In the genomic region with DNA sequence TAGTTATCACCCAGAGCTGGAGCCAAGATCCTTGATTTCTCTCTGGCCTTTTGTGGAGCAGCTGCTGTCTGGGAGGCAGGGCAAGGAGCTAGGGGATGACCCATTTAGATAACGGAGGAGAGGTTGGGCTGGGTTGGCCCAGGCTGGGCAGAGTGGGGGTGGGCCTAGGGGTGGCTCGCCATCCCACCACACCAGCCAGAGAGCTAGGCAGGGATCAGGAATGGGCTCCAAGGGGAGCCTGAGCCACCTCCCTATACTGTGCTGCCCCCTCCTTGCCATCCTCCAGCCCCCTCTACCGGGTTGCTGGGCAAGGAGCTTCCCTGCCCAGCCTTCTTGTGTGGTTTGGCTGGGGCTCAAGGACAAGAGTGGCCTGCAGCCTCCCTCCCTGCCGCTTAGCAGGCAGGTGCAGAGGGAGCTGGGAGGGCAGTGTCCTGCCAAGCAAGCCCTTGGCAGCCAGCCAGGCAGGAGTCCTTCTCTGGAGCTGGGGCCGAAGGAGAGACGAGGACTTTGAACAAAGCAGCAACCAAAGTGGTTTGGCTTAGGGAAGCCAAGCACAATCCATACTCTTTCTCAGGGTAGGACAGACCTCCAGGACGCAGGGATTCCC, we compare ENCODE assay signal across 8 cellular contexts. TPM values are rescaled to one million over a fixed set of nuclear protein-coding genes. Genes with fewer than 3 reads are reported as not detected.
A peak's percentile ranks its signal among the peaks of the same experiment; 100 is the strongest.
DNase-seq lines count a peak whose midpoint lies in the region; ATAC-seq and TF ChIP-seq lines count a peak whose summit lies in the region.

No MANE protein-coding gene starts in this region.

- POLR2A ChIA-PET in HCT116 (lab: Charles Lee) = interaction anchor here (0.8 to 1.4 kb wide), 3 partner anchors 20 to 44 kb away, joined by 3 to 4 read pairs (median 3); no protein-coding TSS in a partner anchor

- H3K4me3 ChIP-seq in HCT116 (replicated peaks in 1 of 2; ENCODE audit: low read depth in 1 of 2, low read length in 2 of 2) (no peak overlapping the region), colonic mucosa (peak overlapping the region; percentile 87)

- TF ChIP-seq RAD21 in HCT116 (IDR thresholded peaks at IDR 0.05; ENCODE audit: low read depth) = no peak; the same call in 1 of the 2 replicates

- H3K4me1 ChIP-seq in HCT116 (ENCODE audit: control insufficient read depth in 1 of 2, insufficient read depth in 2 of 2, low read length in 2 of 2) = peaks cover 45 to 59% of the 10 kb centered on the region in 2 experiments
- H3K4me1 ChIP-seq in colonic mucosa = peaks cover 55% of the 10 kb centered on the region

- peak; percentile 19 for ATAC-seq in HCT116
- ATAC-seq in HG02623 (IDR thresholded peaks at IDR 0.05; ENCODE audit: unreplicated experiment) = no peak
- ATAC-seq in HG03097 (IDR thresholded peaks at IDR 0.05; ENCODE audit: low FRiP score, unreplicated experiment) = no peak

- DNase-seq in HCT116 (ENCODE audit: low read depth, low spot score) = no peak
- DNase-seq in NCI-H526 (lab: John Stamatoyannopoulos, UW) = peak; percentile 18 to 59
- DNase-seq in colonic mucosa = peak; percentile 96
- DNase-seq in myocyte (ENCODE audit: low read depth) = peak; percentile 96
- no peak for DNase-seq in D341Med (ENCODE audit: low spot score)
- DNase-seq in inferior parietal cortex (ENCODE audit: extremely low spot score) = no peak

- H4K20me1 ChIP-seq in HCT116 (ENCODE audit: insufficient read depth) = no peaks in the 10 kb centered on the region

- no peak for TF ChIP-seq CTCF in HCT116 (IDR thresholded peaks at IDR 0.05 in 2 of 3, conservative IDR thresholded peaks at IDR 0.05 in 1 of 3; ENCODE audit: borderline replicate concordance in 1 of 3, insufficient read depth in 1 of 3, low read depth in 2 of 3, low read length in 2 of 3)
- no peak for TF ChIP-seq CTCF in colonic mucosa (IDR thresholded peaks at IDR 0.05)

- H3K9me3 ChIP-seq in HCT116 (ENCODE audit: control insufficient read depth in 1 of 2, insufficient read depth in 1 of 2, low read depth in 1 of 2, low read length in 2 of 2) = no peaks in the 10 kb centered on the region
- no peaks in the 10 kb centered on the region for H3K9me3 ChIP-seq in colonic mucosa

- H3K36me3 ChIP-seq in HCT116 (ENCODE audit: control insufficient read depth in 1 of 2, insufficient read depth in 2 of 2, low read length in 2 of 2) (no peaks in the 10 kb centered on the region), colonic mucosa (no peaks in the 10 kb centered on the region)

- H3K9ac ChIP-seq in HCT116 (ENCODE audit: low read length) (no peak overlapping the region), colonic mucosa (ENCODE audit: low read depth in 2 of 2, low read length in 2 of 2) (peak overlapping the region in 1 of 2 donors; percentile 66)

- intact Hi-C loops in HCT116 (cut with micrococcal nuclease) (no loop called here), colonic mucosa (cut with DNase I) (no loop called here)

- no TSS peak for BruUV-seq in HCT116 (replicated peaks; lab: Mats Ljungman, UMichigan)

- H3K27me3 ChIP-seq in HCT116 (ENCODE audit: insufficient read depth, low read length) (no peaks in the 10 kb centered on the region), colonic mucosa (no peaks in the 10 kb centered on the region)

- no peak overlapping the region for H2AFZ ChIP-seq in HCT116 (ENCODE audit: low read depth, low read length, poor library complexity, severe bottlenecking)

- H3K4me2 ChIP-seq in HCT116 (ENCODE audit: low read length) = peak overlapping the region; percentile 46

- CTCF ChIA-PET in HCT116 (lab: Charles Lee) = interaction anchor here (1.2 to 1.7 kb wide), 3 partner anchors 37 to 47 kb away, joined by 3 to 19 read pairs (median 10); no protein-coding TSS in a partner anchor

- RAD21 ChIA-PET in HCT116 (lab: Charles Lee; ENCODE audit: low non-redundant PET in 1 of 2, low total read pairs in 2 of 2, uncharacterized antibody in 2 of 2, unreplicated experiment in 2 of 2) = interaction anchor here (0.8 to 2.7 kb wide), 6 partner anchors 16 to 46 kb away, joined by 3 to 12 read pairs (median 6); no protein-coding TSS in a partner anchor

- peaks cover 75% of the 10 kb centered on the region for H3K79me2 ChIP-seq in HCT116 (ENCODE audit: insufficient read depth, low read length)

- H3K27ac ChIP-seq in HCT116 (ENCODE audit: low read depth, low read length) (peak overlapping the region; percentile 29; the same call in 1 of the 2 replicates), colonic mucosa (peak overlapping the region; percentile 91)

- TF ChIP-seq POLR2A in HCT116 (IDR thresholded peaks at IDR 0.05; ENCODE audit: borderline replicate concordance, extremely low read depth, insufficient read depth, insufficient read length) = no peak

- H3K9me2 ChIP-seq in HCT116 (ENCODE audit: insufficient read depth) = no peaks in the 10 kb centered on the region

TF ChIP-seq in HCT116, 20 proteins besides CTCF, POLR2A, EP300 and RAD21:
- TF ChIP-seq YY1 (IDR thresholded peaks at IDR 0.05; ENCODE audit: extremely low read depth, insufficient replicate concordance, low read depth, low read length) = no peak
- TF ChIP-seq POLR2AphosphoS5 (IDR thresholded peaks at IDR 0.05; ENCODE audit: low read depth, low read length) = peak; percentile 43; the same call in 1 of the 2 replicates
- TF ChIP-seq, protein P1, sequence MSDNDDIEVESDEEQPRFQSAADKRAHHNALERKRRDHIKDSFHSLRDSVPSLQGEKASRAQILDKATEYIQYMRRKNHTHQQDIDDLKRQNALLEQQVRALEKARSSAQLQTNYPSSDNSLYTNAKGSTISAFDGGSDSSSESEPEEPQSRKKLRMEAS (IDR thresholded peaks at IDR 0.05) = 0 out of 2 replicates have a peak, but pooled peaks have one; percentile 38
- peak; percentile 39 for TF ChIP-seq TCF7L2 (IDR thresholded peaks at IDR 0.05; ENCODE audit: borderline replicate concordance, extremely low read depth, insufficient read depth, insufficient read length)
- peak; percentile 53; the same call in 1 of the 2 replicates for TF ChIP-seq CBX3 (IDR thresholded peaks at IDR 0.05; ENCODE audit: low read depth)
- no peak for TF ChIP-seq FOSL1 (IDR thresholded peaks at IDR 0.05; ENCODE audit: low read depth)

RNA-seq across cellular contexts. Expression of gene NUAK2, which starts 4.1 kb away (rescaled TPM):
- 3.0 TPM for total RNA-seq in HCT116 (2021; ENCODE audit: unreplicated experiment)
- polyA plus RNA-seq in HCT116 (2012) = 1.4 and 1.5 TPM in 2 replicates
- 10 to 100 TPM; 21.2 to 27.2 TPM for total RNA-seq in colonic mucosa
- 0.70 and 0.88 TPM in 2 replicates for total RNA-seq in myocyte
- polyA plus RNA-seq in myocyte (2012) = 1.0 TPM

RNA-seq across cellular contexts. Expression of gene KLHDC8A, which starts 39.3 kb away (rescaled TPM):
- total RNA-seq in HCT116 (2021; ENCODE audit: unreplicated experiment) (0.49 TPM), colonic mucosa (under 1 TPM; 0.44 to 0.58 TPM), myocyte (not detected in 2 replicates)
- polyA plus RNA-seq in HCT116 (2012) = 0.17 TPM in 2 replicates
- not detected for polyA plus RNA-seq in myocyte (2012)

Comparison
In these comparisons a context has a peak if more than half of its experiments do, and no peak if none do; other contexts are left out.
1. DNase-seq: peak in NCI-H526 (2 of 2), colonic mucosa (single experiment) and myocyte (single experiment); none in HCT116 (single experiment), D341Med (single experiment) and inferior parietal cortex (single experiment).